9 cellular contexts compared by ENCODE assay signal in the genomic region with DNA sequence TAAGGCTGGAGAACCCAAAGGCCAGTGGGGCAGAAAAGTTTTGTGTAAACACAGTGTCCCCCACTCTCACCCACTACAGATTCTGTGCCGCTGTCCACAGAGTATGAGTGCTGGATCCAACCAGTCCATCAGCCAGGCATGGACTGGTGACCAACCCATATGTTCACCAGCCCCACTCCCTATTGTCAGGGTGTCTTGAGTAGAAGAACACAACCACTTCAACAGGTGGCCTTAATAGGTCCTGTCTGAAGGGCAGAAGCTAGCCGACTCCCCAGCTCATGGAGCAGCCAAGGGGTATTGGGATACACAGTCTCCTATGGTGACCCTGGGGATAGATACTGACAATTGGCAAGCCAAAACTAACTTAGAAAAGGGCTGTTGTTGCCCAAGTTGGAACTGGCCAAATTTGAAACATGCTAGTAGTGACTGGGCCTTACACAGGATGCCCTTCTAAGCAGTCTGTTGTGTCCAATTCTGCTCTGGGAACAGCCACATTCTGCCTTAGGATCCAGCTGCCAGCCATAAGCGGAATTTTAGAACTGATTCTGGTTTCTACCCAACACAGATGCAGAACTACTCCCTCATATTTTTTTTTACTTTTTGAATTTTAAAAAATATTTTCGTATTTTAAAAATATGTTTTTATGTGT. TPM values are rescaled to one million over a fixed set of nuclear protein-coding genes. Genes with fewer than 3 reads are reported as not detected.
DNase-seq lines count a peak whose midpoint lies in the region; ATAC-seq and TF ChIP-seq lines count a peak whose summit lies in the region.
"Had no signal": no experiment of that assay in that cellular context is flagged by ENCODE, and none has a peak within 500 bp of the region (broad histone marks: within the 10 kb centered on the region; RNA-seq: fewer than 3 reads in every experiment).

No MANE protein-coding gene starts in this region.

- peak; percentile 74 for ATAC-seq in aorta (ENCODE audit: low FRiP score)
- no peak for ATAC-seq in HG03159 (IDR thresholded peaks at IDR 0.05; ENCODE audit: unreplicated experiment)

- no peak overlapping the region for H3K4me3 Mint-ChIP-seq in mesothelial cell of epicardium
- H3K4me3 Mint-ChIP-seq: IgD-negative memory B cell had no signal

- no peaks in the 10 kb centered on the region for H3K36me3 Mint-ChIP-seq in mesothelial cell of epicardium

- H3K36me3 ChIP-seq in aorta (ENCODE audit: control insufficient read depth in 1 of 2, insufficient read depth in 2 of 2, low read length in 1 of 2) = no peaks in the 10 kb centered on the region

- H3K9me3 Mint-ChIP-seq in mesothelial cell of epicardium = peaks cover 9% of the 10 kb centered on the region

- peaks cover 3% of the 10 kb centered on the region in 2 donors for H3K4me1 ChIP-seq in aorta (ENCODE audit: control insufficient read depth in 1 of 2, insufficient read depth in 2 of 2, low read length in 2 of 2)

- no peaks in the 10 kb centered on the region for H3K27me3 ChIP-seq in aorta (ENCODE audit: control insufficient read depth in 1 of 2, insufficient read depth in 2 of 2, low read length in 1 of 2)

- H3K4me3 ChIP-seq in aorta (ENCODE audit: low read length in 2 of 2) = no peak overlapping the region

- no peak for TF ChIP-seq CTCF in mesothelial cell of epicardium (IDR thresholded peaks at IDR 0.05; ENCODE audit: unreplicated experiment)

- no peaks in the 10 kb centered on the region for H3K9me3 ChIP-seq in aorta (ENCODE audit: control insufficient read depth, low read length)

- H3K4me1 Mint-ChIP-seq in mesothelial cell of epicardium = peaks cover 39% of the 10 kb centered on the region
- H3K4me1 Mint-ChIP-seq: IgD-negative memory B cell had no signal

- WGBS in aorta, 2 donors = 30 to 31% methylated on average over 4 of the region's 4 CpGs

- no peaks in the 10 kb centered on the region for H3K27me3 Mint-ChIP-seq in mesothelial cell of epicardium (ENCODE audit: low read depth)

- peak; percentile 8 for DNase-seq in stimulated activated CD4-positive, alpha-beta T cell treated with anti-CD3 and anti-CD28 coated beads, Interleukin-15, amount 100 ng/mL, for 24 hours
- DNase-seq in stimulated activated CD4-positive, alpha-beta T cell treated with anti-CD3 and anti-CD28 coated beads, Interleukin-12 subunit alpha, Interleukin-12 subunit beta, amount 100 ng/mL, for 4 hours = no peak
- DNase-seq in astrocyte of the hippocampus (ENCODE audit: low read depth, low spot score) (peak; percentile 65), mesothelial cell of epicardium (ENCODE audit: low spot score in 2 of 2, unreplicated experiment in 2 of 2) (no peak), aorta (no peak), NCI-H2171 (lab: John Stamatoyannopoulos, UW) (no peak), head of caudate nucleus (no peak)

- peak overlapping the region; percentile 94 to 98 for H3K27ac ChIP-seq in aorta (ENCODE audit: low read depth in 1 of 2, low read length in 2 of 2)

- intact Hi-C loops in aorta (cut with DNase I) (no loop called here), head of caudate nucleus (cut with DNase I) (no loop called here)

- peak overlapping the region; percentile 92 for H3K27ac Mint-ChIP-seq in mesothelial cell of epicardium
- H3K27ac Mint-ChIP-seq: IgD-negative memory B cell had no signal

RNA-seq across cellular contexts. Expression of a gene that starts 19.8 kb away (rescaled TPM):
- total RNA-seq in mesothelial cell of epicardium (15.7 to 18.6 TPM (median 15.7 TPM) in 3 replicates), aorta (10 to 100 TPM; 13.5 to 18.8 TPM)
- polyA plus RNA-seq in aorta = 1 to 10 TPM; 2.9 to 7.7 TPM

RNA-seq across cellular contexts. Expression of a gene that starts 49.4 kb away (rescaled TPM):
- total RNA-seq in mesothelial cell of epicardium (4.3 to 5.1 TPM (median 5.0 TPM) in 3 replicates), aorta (10 to 100 TPM in 1 of 2 donors, 1 to 10 TPM in 1; 3.8 to 12.5 TPM)
- 10 to 100 TPM in 1 of 2 donors, under 1 TPM in 1; 0.97 to 17.9 TPM for polyA plus RNA-seq in aorta
- polyA plus RNA-seq: IgD-negative memory B cell had no signal

Comparison
In these comparisons a context has a peak if more than half of its experiments do, and no peak if none do; other contexts are left out.
1. DNase-seq: peak in stimulated activated CD4-positive, alpha-beta T cell treated with anti-CD3 and anti-CD28 coated beads, Interleukin-15, amount 100 ng/mL, for 24 hours (single experiment) and astrocyte of the hippocampus (single experiment); none in stimulated activated CD4-positive, alpha-beta T cell treated with anti-CD3 and anti-CD28 coated beads, Interleukin-12 subunit alpha, Interleukin-12 subunit beta, amount 100 ng/mL, for 4 hours (single experiment), mesothelial cell of epicardium (0 of 2), aorta (0 of 2), NCI-H2171 (single experiment) and head of caudate nucleus (0 of 42).